11 cellular contexts compared by ENCODE assay signal in the genomic region with DNA sequence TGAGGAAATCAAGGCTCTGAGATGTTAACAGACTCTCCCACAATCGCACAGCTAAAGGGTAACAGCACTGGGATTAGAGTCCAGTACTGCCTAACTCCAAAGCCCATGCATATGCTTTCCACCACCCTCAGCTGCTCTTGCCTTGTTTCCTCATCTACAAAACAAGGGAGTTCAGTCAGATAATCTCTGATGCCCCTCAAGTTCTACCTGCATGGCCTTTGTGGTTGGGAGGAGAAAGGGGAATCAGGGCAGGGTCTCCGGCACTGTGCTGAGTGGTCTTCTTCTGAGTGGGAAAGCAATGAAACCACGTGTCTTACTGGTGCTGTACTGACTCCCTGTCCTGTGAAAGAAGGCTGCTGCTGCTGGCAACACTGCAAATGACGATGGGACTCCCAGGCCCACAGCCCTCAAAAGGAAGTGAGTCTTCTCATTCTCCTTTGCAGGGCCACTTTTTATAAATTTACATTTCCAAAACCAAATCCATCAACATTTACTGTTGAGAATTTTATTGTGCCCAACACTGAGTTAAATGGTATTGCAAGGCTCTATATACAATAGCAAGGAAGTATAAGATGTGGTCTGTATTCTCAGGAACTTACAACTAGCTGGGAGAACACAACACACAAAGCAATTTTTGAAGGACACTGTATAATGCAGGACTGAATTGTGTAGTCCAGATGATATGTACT. TPM values are rescaled to one million over a fixed set of nuclear protein-coding genes. Genes with fewer than 3 reads are reported as not detected.
A peak's percentile ranks its signal among the peaks of the same experiment; 100 is the strongest.
DNase-seq lines count a peak whose midpoint lies in the region; ATAC-seq and TF ChIP-seq lines count a peak whose summit lies in the region.
"Had no signal": no experiment of that assay in that cellular context is flagged by ENCODE, and none has a peak within 500 bp of the region (broad histone marks: within the 10 kb centered on the region; RNA-seq: fewer than 3 reads in every experiment).

No MANE protein-coding gene starts in this region.

- peak overlapping the region; percentile 76 for H3K27ac Mint-ChIP-seq in activated CD4-positive, alpha-beta memory T cell treated with anti-CD3 and anti-CD28 coated beads, Interleukin-2, amount 10 ng/mL, durations not matched to agents 7 days and 5 days

- no peaks in the 10 kb centered on the region for H3K9me3 Mint-ChIP-seq in activated CD4-positive, alpha-beta memory T cell treated with anti-CD3 and anti-CD28 coated beads, Interleukin-2, amount 10 ng/mL, durations not matched to agents 7 days and 5 days
- H3K9me3 Mint-ChIP-seq: CD4-positive, alpha-beta memory T cell had no signal

- TF ChIP-seq CTCF in GM06990 (IDR thresholded peaks at IDR 0.05; ENCODE audit: insufficient read depth, low read length, poor library complexity, severe bottlenecking) = no peak

- DNase-seq in GM06990 (ENCODE audit: extremely low read depth, insufficient read length) (peak; percentile 50), D341Med (ENCODE audit: low spot score) (no peak), globus pallidus (ENCODE audit: low spot score) (no peak), NCI-H345 treated with DMSO at 0.1 percent for 48 hours (lab: John Stamatoyannopoulos, UW; ENCODE audit: unreplicated experiment) (no peak)
- DNase-seq in activated CD4-positive, alpha-beta memory T cell treated with anti-CD3 and anti-CD28 coated beads, Interleukin-2, amount 10 ng/mL, durations not matched to agents 7 days and 5 days = peak; percentile 24
- DNase-seq: CD4-positive, alpha-beta memory T cell; erythroblast; psoas muscle had no signal

- no peaks in the 10 kb centered on the region for H3K36me3 ChIP-seq in GM06990 (ENCODE audit: control insufficient read depth, insufficient read depth, low read length)

- H3K36me3 Mint-ChIP-seq in activated CD4-positive, alpha-beta memory T cell treated with anti-CD3 and anti-CD28 coated beads, Interleukin-2, amount 10 ng/mL, durations not matched to agents 7 days and 5 days (ENCODE audit: low read depth) = no peaks in the 10 kb centered on the region
- H3K36me3 Mint-ChIP-seq: CD4-positive, alpha-beta memory T cell had no signal

- H3K27me3 Mint-ChIP-seq in activated CD4-positive, alpha-beta memory T cell treated with anti-CD3 and anti-CD28 coated beads, Interleukin-2, amount 10 ng/mL, durations not matched to agents 7 days and 5 days = no peaks in the 10 kb centered on the region
- H3K27me3 Mint-ChIP-seq: CD4-positive, alpha-beta memory T cell had no signal

- CTCF ChIA-PET in activated CD4-positive, alpha-beta memory T cell treated with anti-CD3 and anti-CD28 coated beads, Interleukin-2, amount 10 ng/mL, durations not matched to agents 7 days and 5 days (lab: Charles Lee) = interaction anchor here (0.8 kb wide), 1 partner anchor 18 kb away, joined by 3 read pairs; no protein-coding TSS in a partner anchor

- H3K4me3 Mint-ChIP-seq in activated CD4-positive, alpha-beta memory T cell treated with anti-CD3 and anti-CD28 coated beads, Interleukin-2, amount 10 ng/mL, durations not matched to agents 7 days and 5 days = no peak overlapping the region

- peaks cover 21% of the 10 kb centered on the region for H3K4me1 Mint-ChIP-seq in activated CD4-positive, alpha-beta memory T cell treated with anti-CD3 and anti-CD28 coated beads, Interleukin-2, amount 10 ng/mL, durations not matched to agents 7 days and 5 days

- ATAC-seq in GM19351 (IDR thresholded peaks at IDR 0.05; ENCODE audit: unreplicated experiment) (peak; percentile 28), HG02943 (IDR thresholded peaks at IDR 0.05; ENCODE audit: low read depth, unreplicated experiment) (peak; percentile 43), HG02678 (IDR thresholded peaks at IDR 0.05; ENCODE audit: unreplicated experiment) (no peak)
- ATAC-seq: psoas muscle had no signal

- POLR2A ChIA-PET in activated CD4-positive, alpha-beta memory T cell treated with anti-CD3 and anti-CD28 coated beads, Interleukin-2, amount 10 ng/mL, durations not matched to agents 7 days and 5 days (lab: Charles Lee) = interaction anchor here (0.7 to 1.4 kb wide), 2 partner anchors 154 to 203 kb away, joined by 3 to 5 read pairs; no protein-coding TSS in a partner anchor

- H3K4me3 ChIP-seq in GM06990 (replicated peaks; ENCODE audit: low read depth, low read length) = no peak overlapping the region; the same call in 1 of the 2 replicates
- H3K4me3 ChIP-seq: psoas muscle had no signal

- no peaks in the 10 kb centered on the region for H3K27me3 ChIP-seq in GM06990 (replicated peaks; ENCODE audit: control insufficient read depth, insufficient read depth, low read length)

RNA-seq across cellular contexts. Expression of gene DUSP16, which starts 19.7 kb away (rescaled TPM):
- 10 to 100 TPM; 77.3 to 85.2 TPM for total RNA-seq in activated CD4-positive, alpha-beta memory T cell treated with anti-CD3 and anti-CD28 coated beads, Interleukin-2, amount 10 ng/mL, durations not matched to agents 7 days and 5 days

RNA-seq across cellular contexts. Expression of gene CREBL2, which starts 29.3 kb away (rescaled TPM):
- 10 to 100 TPM; 24.2 to 26.1 TPM for total RNA-seq in activated CD4-positive, alpha-beta memory T cell treated with anti-CD3 and anti-CD28 coated beads, Interleukin-2, amount 10 ng/mL, durations not matched to agents 7 days and 5 days

Comparison
In these comparisons a context has a peak if more than half of its experiments do, and no peak if none do; other contexts are left out.
1. DNase-seq: peak in GM06990 (single experiment) and activated CD4-positive, alpha-beta memory T cell treated with anti-CD3 and anti-CD28 coated beads, Interleukin-2, amount 10 ng/mL, durations not matched to agents 7 days and 5 days (single experiment); none in D341Med (single experiment), globus pallidus (single experiment) and NCI-H345 treated with DMSO at 0.1 percent for 48 hours (single experiment).